In genomic region chr12:106302401-106303201, GRCh38 we compare ENCODE assay signal across 1 cellular context.
TF ChIP-seq lines count a peak whose summit lies in the region.

TSS of gene TCP11L2 (plus strand) at chr12:106302733. CDS start at chr12:106311076, 8,343 bp downstream.

TF ChIP-seq in HepG2, 621 proteins besides CTCF, POLR2A, EP300 and RAD21 (continued from another document and continues in another):
- TF ChIP-seq AFF4 (CRISPR knock-in tag; IDR thresholded peaks at IDR 0.05) (no peak), ZNF124 (CRISPR knock-in tag; IDR thresholded peaks at IDR 0.05) (no peak), IKZF5 (CRISPR knock-in tag; IDR thresholded peaks at IDR 0.05) (0 out of 2 replicates have a peak, but pooled peaks have one; percentile 13), ZMYM2 (CRISPR knock-in tag; IDR thresholded peaks at IDR 0.05) (no peak), GMEB2 (CRISPR knock-in tag; IDR thresholded peaks at IDR 0.05; ENCODE audit: low read depth) (no peak), ZBTB10 (CRISPR knock-in tag; IDR thresholded peaks at IDR 0.05; ENCODE audit: borderline replicate concordance) (no peak), NFKBIZ (CRISPR knock-in tag; IDR thresholded peaks at IDR 0.05) (no peak; the same call in 1 of the 2 replicates), ZNF12 (CRISPR knock-in tag; IDR thresholded peaks at IDR 0.05) (no peak), ZC3H13 (CRISPR knock-in tag; IDR thresholded peaks at IDR 0.05) (no peak), GATAD2A (CRISPR knock-in tag; IDR thresholded peaks at IDR 0.05) (no peak; the same call in 1 of the 2 replicates), ZNF609 (CRISPR knock-in tag; IDR thresholded peaks at IDR 0.05; ENCODE audit: borderline replicate concordance) (no peak), ZBTB1 (CRISPR knock-in tag; IDR thresholded peaks at IDR 0.05; ENCODE audit: borderline replicate concordance) (no peak), HOXA5 (CRISPR knock-in tag; IDR thresholded peaks at IDR 0.05) (no peak), ZNF280B (CRISPR knock-in tag; IDR thresholded peaks at IDR 0.05; ENCODE audit: borderline replicate concordance) (no peak), ZNF569 (CRISPR knock-in tag; IDR thresholded peaks at IDR 0.05; ENCODE audit: borderline replicate concordance) (0 out of 2 replicates have a peak, but pooled peaks have one; percentile 69), MBNL3 (CRISPR knock-in tag; conservative IDR thresholded peaks at IDR 0.05) (no peak), MAFG (CRISPR knock-in tag; IDR thresholded peaks at IDR 0.05) (no peak), MED1 (CRISPR knock-in tag; IDR thresholded peaks at IDR 0.05) (0 out of 2 replicates have a peak, but pooled peaks have one; percentile 12), TP53 (CRISPR knock-in tag; conservative IDR thresholded peaks at IDR 0.05) (no peak), GLMP (CRISPR knock-in tag; IDR thresholded peaks at IDR 0.05; ENCODE audit: borderline replicate concordance) (no peak), KDM4B (CRISPR knock-in tag; IDR thresholded peaks at IDR 0.05) (no peak), MLLT10 (CRISPR knock-in tag; IDR thresholded peaks at IDR 0.05) (no peak), HNF1B (CRISPR knock-in tag; IDR thresholded peaks at IDR 0.05) (peak; percentile 66; the same call in 1 of the 2 replicates), NCOA5 (CRISPR knock-in tag; IDR thresholded peaks at IDR 0.05) (no peak), ZFP41 (CRISPR knock-in tag; IDR thresholded peaks at IDR 0.05; ENCODE audit: borderline replicate concordance) (no peak), ZNF382 (CRISPR knock-in tag; IDR thresholded peaks at IDR 0.05; ENCODE audit: borderline replicate concordance) (no peak), MLXIP (CRISPR knock-in tag; IDR thresholded peaks at IDR 0.05; ENCODE audit: borderline replicate concordance) (no peak), KAT2B (IDR thresholded peaks at IDR 0.05; ENCODE audit: borderline replicate concordance, low read depth, low read length) (no peak), ZNF607 (CRISPR knock-in tag; IDR thresholded peaks at IDR 0.05; ENCODE audit: borderline replicate concordance) (no peak), ZNF264 (CRISPR knock-in tag; IDR thresholded peaks at IDR 0.05) (peak; percentile 19; the same call in 1 of the 2 replicates), POLR2AphosphoS5 (IDR thresholded peaks at IDR 0.05; ENCODE audit: low read depth, low read length) (no peak; the same call in 1 of the 2 replicates), PREB (CRISPR knock-in tag; IDR thresholded peaks at IDR 0.05) (no peak), HDAC6 (IDR thresholded peaks at IDR 0.05; ENCODE audit: low read depth, low read length) (no peak), ZNF205 (CRISPR knock-in tag; IDR thresholded peaks at IDR 0.05) (no peak), RXRA (CRISPR knock-in tag; IDR thresholded peaks at IDR 0.05) (no peak; the same call in 1 of the 2 replicates)
